In the genomic region with DNA sequence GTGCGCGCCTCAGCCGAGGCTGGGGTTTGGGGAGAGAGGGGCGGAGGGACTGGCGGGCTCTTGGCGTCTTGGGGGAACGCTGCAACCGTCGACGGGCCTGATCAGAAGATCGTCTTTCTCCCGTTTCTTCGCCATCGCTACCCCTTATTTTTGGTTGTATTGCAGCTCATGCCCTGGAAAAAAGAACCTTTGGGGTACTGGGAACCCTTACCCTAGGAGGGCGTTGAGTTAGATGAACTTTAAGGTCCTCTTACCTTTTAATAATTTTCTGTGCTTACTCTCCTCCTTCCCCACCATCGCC, we compare ENCODE assay signal across 8 cellular contexts. TPM values are rescaled to one million over a fixed set of nuclear protein-coding genes. Genes with fewer than 3 reads are reported as not detected.
DNase-seq lines count a peak whose midpoint lies in the region; ATAC-seq, FAIRE-seq and TF ChIP-seq lines count a peak whose summit lies in the region.

No MANE protein-coding gene starts in this region.

- H3K36me3 ChIP-seq in CD8-positive, alpha-beta memory T cell (ENCODE audit: insufficient read depth, low read length), result peaks cover 5% of the 10 kb centered on the region
- H3K36me3 ChIP-seq in GM23248 (ENCODE audit: low read depth) (no peaks in the 10 kb centered on the region), small intestine (ENCODE audit: control insufficient read depth in 2 of 2, insufficient read depth in 2 of 2, low read length in 2 of 2) (no peaks in the 10 kb centered on the region)

- POLR2A ChIA-PET in CD8-positive, alpha-beta memory T cell (lab: Charles Lee), result interaction anchor here (0.5 to 3.0 kb wide), 28 partner anchors 9 to 799 kb away, joined by 3 to 68 read pairs (median 4); a partner anchor contains a TSS

- no peaks in the 10 kb centered on the region for H3K27me3 ChIP-seq in CD8-positive, alpha-beta memory T cell (ENCODE audit: insufficient read depth, low read length, poor library complexity, severe bottlenecking)
- H3K27me3 ChIP-seq in GM23248 (replicated peaks; ENCODE audit: insufficient read depth), result no peaks in the 10 kb centered on the region
- H3K27me3 ChIP-seq in small intestine (ENCODE audit: control insufficient read depth in 2 of 2, insufficient read depth in 2 of 2, low read length in 2 of 2), result no peaks in the 10 kb centered on the region

- peak overlapping the region; percentile 95 for H3K4me2 ChIP-seq in GM23248 (ENCODE audit: unreplicated experiment)

- H3K9me3 Mint-ChIP-seq in CD8-positive, alpha-beta memory T cell, result no peaks in the 10 kb centered on the region

- DNase-seq in CD8-positive, alpha-beta memory T cell, result peak in 2 of 5 donors; percentile 80 to 81
- no peak for DNase-seq in GM23248
- DNase-seq in T-helper 17 cell, result peak in 2 of 3 donors; percentile 67 to 74
- DNase-seq in fibroblast of mammary gland (ENCODE audit: low read depth), result no peak
- DNase-seq in small intestine, result no peak
- DNase-seq in NCI-H510A (lab: John Stamatoyannopoulos, UW), result no peak
- DNase-seq in mesenteric fat pad (ENCODE audit: low spot score), result no peak
- no peak for DNase-seq in DMS153 (lab: John Stamatoyannopoulos, UW)

- WGBS in GM23248 (ENCODE audit: low coverage in 1 of 2, low lambda C conversion rate in 2 of 2, missing lambda C conversion rate in 2 of 2), 2 experiments, result 1% methylated on average over 15 to 16 of the region's 16 CpGs
- 0 to 1% (median 0%) methylated on average over 16 of the region's 16 CpGs for WGBS in small intestine, 3 donors

- peaks cover 4 to 45% (median 7%) of the 10 kb centered on the region in 3 donors for H3K36me3 Mint-ChIP-seq in CD8-positive, alpha-beta memory T cell
- peaks cover 3% of the 10 kb centered on the region for H3K36me3 Mint-ChIP-seq in T-helper 17 cell (ENCODE audit: low read depth)

- H3K4me3 Mint-ChIP-seq in CD8-positive, alpha-beta memory T cell, result peak overlapping the region; percentile 93 to 100 (median 97)
- peak overlapping the region; percentile 100 for H3K4me3 Mint-ChIP-seq in T-helper 17 cell

- no peak for TF ChIP-seq CTCF in fibroblast of mammary gland (conservative IDR thresholded peaks at IDR 0.05; ENCODE audit: control insufficient read depth, insufficient read depth, low read depth, low read length)

- H3K9me3 ChIP-seq in CD8-positive, alpha-beta memory T cell (ENCODE audit: low read length), result no peaks in the 10 kb centered on the region
- H3K9me3 ChIP-seq in GM23248 (ENCODE audit: low read depth) (no peaks in the 10 kb centered on the region), T-helper 17 cell (ENCODE audit: control insufficient read depth, low read length, poor library complexity, severe bottlenecking) (no peaks in the 10 kb centered on the region), small intestine (ENCODE audit: control insufficient read depth, low read depth) (no peaks in the 10 kb centered on the region)

- no peaks in the 10 kb centered on the region for H3K27me3 Mint-ChIP-seq in CD8-positive, alpha-beta memory T cell
- H3K27me3 Mint-ChIP-seq in T-helper 17 cell, result no peaks in the 10 kb centered on the region

- peaks cover 47 to 65% (median 56%) of the 10 kb centered on the region in 3 donors for H3K4me1 Mint-ChIP-seq in CD8-positive, alpha-beta memory T cell
- H3K4me1 Mint-ChIP-seq in T-helper 17 cell, result peaks cover 44% of the 10 kb centered on the region

- FAIRE-seq in small intestine (lab: Jason Lieb, UNC), result no peak

- no peaks in the 10 kb centered on the region for H3K9me2 ChIP-seq in GM23248 (ENCODE audit: insufficient read depth)

- H3K4me3 ChIP-seq in CD8-positive, alpha-beta memory T cell (ENCODE audit: low read length), result peak overlapping the region; percentile 87
- peak overlapping the region; percentile 87 for H3K4me3 ChIP-seq in GM23248
- peak overlapping the region; percentile 98 for H3K4me3 ChIP-seq in fibroblast of mammary gland (ENCODE audit: control insufficient read depth, low read depth, low read length)
- H3K4me3 ChIP-seq in small intestine (ENCODE audit: low read depth in 1 of 2, low read length in 2 of 2), result peak overlapping the region; percentile 59 to 99

- peaks cover 36% of the 10 kb centered on the region for H3K4me1 ChIP-seq in CD8-positive, alpha-beta memory T cell (ENCODE audit: insufficient read depth, low read length)
- H3K4me1 ChIP-seq in GM23248 (ENCODE audit: insufficient read depth) (peaks cover 16% of the 10 kb centered on the region; the same call in 1 of the 2 replicates), small intestine (ENCODE audit: control insufficient read depth in 2 of 2, insufficient read depth in 1 of 2, low read depth in 1 of 2, low read length in 1 of 2) (peaks cover 2 to 15% of the 10 kb centered on the region in 2 donors)

- H3K9ac ChIP-seq in GM23248, result peak overlapping the region; percentile 99

- H3K27ac Mint-ChIP-seq in CD8-positive, alpha-beta memory T cell, result peak overlapping the region; percentile 98 to 100 (median 98)
- peak overlapping the region; percentile 98 for H3K27ac Mint-ChIP-seq in T-helper 17 cell

- CTCF ChIA-PET in CD8-positive, alpha-beta memory T cell (lab: Charles Lee), result interaction anchor here (1.0 to 3.0 kb wide), 12 partner anchors 8 to 91 kb away, joined by 3 to 21 read pairs (median 5); a partner anchor contains a TSS

- H3F3A ChIP-seq in GM23248 (ENCODE audit: insufficient read depth), result peaks cover 23% of the 10 kb centered on the region

- peaks cover 27% of the 10 kb centered on the region for H4K20me1 ChIP-seq in GM23248 (ENCODE audit: insufficient read depth)

- no peak for ATAC-seq in T-helper 17 cell

- H3K79me2 ChIP-seq in GM23248 (ENCODE audit: insufficient read depth), result peaks cover 56% of the 10 kb centered on the region

- peak overlapping the region; percentile 99 for H3K27ac ChIP-seq in CD8-positive, alpha-beta memory T cell (ENCODE audit: low read depth, low read length)
- peak overlapping the region; percentile 96 for H3K27ac ChIP-seq in GM23248
- peak overlapping the region; percentile 93 to 98 for H3K27ac ChIP-seq in small intestine (ENCODE audit: low read depth in 1 of 2, low read length in 1 of 2)

- H2AFZ ChIP-seq in GM23248, result peak overlapping the region; percentile 75; the same call in 1 of the 2 replicates

- in situ Hi-C loops in GM23248 (cut with MboI), result no loop called here

RNA-seq across cellular contexts. Expression of a gene that starts 0.7 kb away (rescaled TPM):
- 10 to 100 TPM; 67.9 to 77.0 TPM for total RNA-seq in CD8-positive, alpha-beta memory T cell
- 342 TPM for polyA plus RNA-seq in CD8-positive, alpha-beta memory T cell
- total RNA-seq in GM23248 (2014; rRNA removed; shearing (Covaris generic)), result 34.8 and 62.8 TPM in 2 replicates
- polyA plus RNA-seq in GM23248 (2016; fragmentation: Nextera tagmentation; extraction: Ambion mirVana) (112 and 115 TPM in 2 replicates), small intestine (10 to 100 TPM; 43.6 to 58.9 (median 56.5) TPM)
- total RNA-seq in T-helper 17 cell (100 to 1,000 TPM; 106 to 123 TPM), mesenteric fat pad (79.3 TPM)

RNA-seq across cellular contexts. Expression of a gene that starts 40.7 kb away (rescaled TPM):
- total RNA-seq in CD8-positive, alpha-beta memory T cell, result under 1 TPM in 1 of 2 experiments, not detected in 1; 0.33 TPM
- polyA plus RNA-seq in CD8-positive, alpha-beta memory T cell, result not detected
- not detected in 2 replicates for total RNA-seq in GM23248 (2014; rRNA removed; shearing (Covaris generic))
- 0.08 TPM in 1 of 2 replicates, not detected in the other for polyA plus RNA-seq in GM23248 (2016; fragmentation: Nextera tagmentation; extraction: Ambion mirVana)
- not detected for total RNA-seq in T-helper 17 cell
- 10 to 100 TPM in 2 of 3 donors, 1 to 10 TPM in 1; 7.1 to 13.0 (median 11.9) TPM for polyA plus RNA-seq in small intestine
- not detected for total RNA-seq in mesenteric fat pad

RNA-seq across cellular contexts. Expression of a gene that starts 47.3 kb away (rescaled TPM):
- total RNA-seq in CD8-positive, alpha-beta memory T cell, result 1 to 10 TPM; 5.1 to 6.4 TPM
- 3.5 TPM for polyA plus RNA-seq in CD8-positive, alpha-beta memory T cell
- total RNA-seq in GM23248 (2014; rRNA removed; shearing (Covaris generic)), result not detected in 2 replicates
- polyA plus RNA-seq in GM23248 (2016; fragmentation: Nextera tagmentation; extraction: Ambion mirVana), result 0.32 TPM in 1 of 2 replicates, not detected in the other
- total RNA-seq in T-helper 17 cell, result 1 to 10 TPM; 2.2 to 3.1 TPM
- 10 to 100 TPM in 2 of 3 donors, 1 to 10 TPM in 1; 2.7 to 58.9 (median 13.9) TPM for polyA plus RNA-seq in small intestine
- 0.61 TPM for total RNA-seq in mesenteric fat pad

RNA-seq across cellular contexts. Expression of a gene that starts 48.8 kb away (rescaled TPM):
- 100 to 1,000 TPM; 184 to 199 TPM for total RNA-seq in CD8-positive, alpha-beta memory T cell
- 364 TPM for polyA plus RNA-seq in CD8-positive, alpha-beta memory T cell
- 198 and 217 TPM in 2 replicates for total RNA-seq in GM23248 (2014; rRNA removed; shearing (Covaris generic))
- polyA plus RNA-seq in GM23248 (2016; fragmentation: Nextera tagmentation; extraction: Ambion mirVana), result 209 and 215 TPM in 2 replicates
- 100 to 1,000 TPM; 318 to 325 TPM for total RNA-seq in T-helper 17 cell
- 100 to 1,000 TPM in 1 of 3 donors, 10 to 100 TPM in 2; 63.1 to 128 (median 72.7) TPM for polyA plus RNA-seq in small intestine
- total RNA-seq in mesenteric fat pad, result 115 TPM

RNA-seq across cellular contexts. Expression of a gene that starts 52.5 kb away (rescaled TPM):
- total RNA-seq in CD8-positive, alpha-beta memory T cell, result 1 to 10 TPM; 6.7 to 7.2 TPM
- polyA plus RNA-seq in CD8-positive, alpha-beta memory T cell, result 0.72 TPM
- 1.6 and 2.3 TPM in 2 replicates for total RNA-seq in GM23248 (2014; rRNA removed; shearing (Covaris generic))
- 0.55 and 0.63 TPM in 2 replicates for polyA plus RNA-seq in GM23248 (2016; fragmentation: Nextera tagmentation; extraction: Ambion mirVana)
- total RNA-seq in T-helper 17 cell, result under 1 TPM; 0.57 to 0.72 TPM
- 1 to 10 TPM in 1 of 3 donors, under 1 TPM in 2; 0.45 to 1.0 (median 0.54) TPM for polyA plus RNA-seq in small intestine
- total RNA-seq in mesenteric fat pad, result 2.1 TPM

Comparison
In these comparisons a context has a peak if more than half of its experiments do, and no peak if none do; other contexts are left out.
1. DNase-seq: peak in T-helper 17 cell (2 of 3); none in GM23248 (single experiment), fibroblast of mammary gland (single experiment), small intestine (single experiment), NCI-H510A (single experiment), mesenteric fat pad (single experiment) and DMS153 (single experiment).
2. Peak in every context shown above with its lines, with median percentiles within 50 percentile points of each other: H3K27ac ChIP-seq and H3K4me3 ChIP-seq.